6 cellular contexts compared by ENCODE assay signal in the genomic region with DNA sequence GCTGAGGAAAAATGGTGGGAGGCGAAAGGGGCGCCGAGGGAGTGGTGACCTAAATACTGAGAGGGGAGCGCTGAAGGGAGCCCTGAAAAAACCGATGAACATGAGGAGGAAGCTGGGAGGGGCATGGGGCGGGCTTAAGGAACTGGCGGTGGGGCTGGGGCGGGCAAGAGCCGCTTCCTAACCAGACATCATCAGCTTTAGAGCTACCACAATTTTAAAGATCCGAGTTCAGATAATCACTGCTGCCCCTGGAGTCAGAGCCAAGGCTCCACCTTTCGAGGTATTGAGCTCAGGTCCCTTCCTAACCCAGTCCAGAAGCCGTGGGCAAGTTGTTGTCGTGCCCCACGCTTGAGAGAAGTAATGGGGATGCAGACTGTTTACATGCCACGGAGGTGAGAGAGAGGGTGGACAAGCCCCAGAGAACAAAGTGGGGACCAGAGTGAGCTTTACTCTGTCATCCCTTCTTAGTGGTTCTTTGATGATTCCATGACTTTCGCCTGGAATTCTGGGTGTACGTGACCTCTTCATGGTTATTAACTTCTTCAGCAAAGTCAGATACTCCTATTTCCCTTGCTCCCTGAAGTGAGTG. TPM values are rescaled to one million over a fixed set of nuclear protein-coding genes. Genes with fewer than 3 reads are reported as not detected.
DNase-seq lines count a peak whose midpoint lies in the region; ATAC-seq and TF ChIP-seq lines count a peak whose summit lies in the region.

No MANE protein-coding gene starts in this region.

- CTCF ChIA-PET in activated CD4-positive, alpha-beta T cell treated with anti-CD3 and anti-CD28 coated beads, Interleukin-2, amount 10 ng/mL, durations not matched to agents 7 days and 5 days (lab: Charles Lee): interaction anchor here (0.7 to 1.7 kb wide), 18 partner anchors 8 to 308 kb away, joined by 3 to 10 read pairs (median 3); partner anchors contain the start of gene DNAJC14

- no peak overlapping the region for H3K27ac Mint-ChIP-seq in activated T-helper 17 cell treated with anti-CD3 and anti-CD28 coated beads, Interleukin-2, amount 50 U/mL, for 72 hours
- no peak overlapping the region for H3K27ac Mint-ChIP-seq in activated CD4-positive, alpha-beta T cell treated with anti-CD3 and anti-CD28 coated beads, Interleukin-2, amount 10 ng/mL, durations not matched to agents 7 days and 5 days

- peaks cover 19% of the 10 kb centered on the region for H3K4me1 Mint-ChIP-seq in activated T-helper 17 cell treated with anti-CD3 and anti-CD28 coated beads, Interleukin-2, amount 50 U/mL, for 72 hours
- H3K4me1 Mint-ChIP-seq in activated CD4-positive, alpha-beta T cell treated with anti-CD3 and anti-CD28 coated beads, Interleukin-2, amount 10 ng/mL, durations not matched to agents 7 days and 5 days: peaks cover 43% of the 10 kb centered on the region

- no peak for TF ChIP-seq CTCF in GM12864 (IDR thresholded peaks at IDR 0.05; ENCODE audit: low read depth, low read length, missing control alignments)
- TF ChIP-seq CTCF in mucosa of descending colon (IDR thresholded peaks at IDR 0.05): no peak

- no peak overlapping the region for H3K4me3 Mint-ChIP-seq in activated T-helper 17 cell treated with anti-CD3 and anti-CD28 coated beads, Interleukin-2, amount 50 U/mL, for 72 hours
- no peak overlapping the region for H3K4me3 Mint-ChIP-seq in activated CD4-positive, alpha-beta T cell treated with anti-CD3 and anti-CD28 coated beads, Interleukin-2, amount 10 ng/mL, durations not matched to agents 7 days and 5 days

- H3K4me1 ChIP-seq in mucosa of descending colon (ENCODE audit: low read depth): peaks cover 32% of the 10 kb centered on the region

- intact Hi-C loops in mucosa of descending colon (cut with DNase I, micrococcal nuclease): loop anchor here in 1 of 2 donors (10.0 kb wide), 1 partner anchor 117 kb away; the partner anchor contains the start of gene DGKA

- POLR2A ChIA-PET in activated CD4-positive, alpha-beta T cell treated with anti-CD3 and anti-CD28 coated beads, Interleukin-2, amount 10 ng/mL, durations not matched to agents 7 days and 5 days (lab: Charles Lee): interaction anchor here (0.6 to 1.5 kb wide), 9 partner anchors 9 to 498 kb away, joined by 3 to 27 read pairs (median 3); partner anchors contain the start of genes CNPY2 and DNAJC14

- H3K36me3 Mint-ChIP-seq in activated T-helper 17 cell treated with anti-CD3 and anti-CD28 coated beads, Interleukin-2, amount 50 U/mL, for 72 hours (ENCODE audit: low read depth): peaks cover 32% of the 10 kb centered on the region
- peaks cover 45% of the 10 kb centered on the region for H3K36me3 Mint-ChIP-seq in activated CD4-positive, alpha-beta T cell treated with anti-CD3 and anti-CD28 coated beads, Interleukin-2, amount 10 ng/mL, durations not matched to agents 7 days and 5 days (ENCODE audit: low read depth)

- DNase-seq in GM12864 (ENCODE audit: low read depth): no peak
- DNase-seq in mucosa of descending colon: no peak
- no peak for DNase-seq in activated CD4-positive, alpha-beta T cell treated with anti-CD3 and anti-CD28 coated beads, Interleukin-2, amount 10 ng/mL, durations not matched to agents 7 days and 5 days
- DNase-seq in T-helper 9 cell: no peak

- H3K4me3 ChIP-seq in GM12864 (ENCODE audit: low read depth, low read length) (peak overlapping the region; percentile 57), mucosa of descending colon (peak overlapping the region; percentile 67)

- peaks cover 13% of the 10 kb centered on the region for H3K36me3 ChIP-seq in mucosa of descending colon (ENCODE audit: low read depth)

- no peaks in the 10 kb centered on the region for H3K27me3 Mint-ChIP-seq in activated T-helper 17 cell treated with anti-CD3 and anti-CD28 coated beads, Interleukin-2, amount 50 U/mL, for 72 hours
- H3K27me3 Mint-ChIP-seq in activated CD4-positive, alpha-beta T cell treated with anti-CD3 and anti-CD28 coated beads, Interleukin-2, amount 10 ng/mL, durations not matched to agents 7 days and 5 days: no peaks in the 10 kb centered on the region

- H3K9me3 Mint-ChIP-seq in activated T-helper 17 cell treated with anti-CD3 and anti-CD28 coated beads, Interleukin-2, amount 50 U/mL, for 72 hours: no peaks in the 10 kb centered on the region
- H3K9me3 Mint-ChIP-seq in activated CD4-positive, alpha-beta T cell treated with anti-CD3 and anti-CD28 coated beads, Interleukin-2, amount 10 ng/mL, durations not matched to agents 7 days and 5 days: no peaks in the 10 kb centered on the region

- ATAC-seq in HG02885 (IDR thresholded peaks at IDR 0.05; ENCODE audit: poor library complexity, unreplicated experiment): peak; percentile 28
- peak; percentile 51 for ATAC-seq in activated T-helper 17 cell treated with anti-CD3 and anti-CD28 coated beads, Interleukin-2, amount 50 U/mL, for 72 hours (replicated peaks)
- peak; percentile 58 for ATAC-seq in mucosa of descending colon

- H3K9me3 ChIP-seq in mucosa of descending colon: no peaks in the 10 kb centered on the region

RNA-seq across cellular contexts. Expression of gene ORMDL2, which starts 0.4 kb away (rescaled TPM):
- total RNA-seq in activated T-helper 17 cell treated with anti-CD3 and anti-CD28 coated beads, Interleukin-2, amount 50 U/mL, for 72 hours: 10 to 100 TPM; 26.5 to 40.2 TPM
- total RNA-seq in mucosa of descending colon: 10 to 100 TPM; 42.1 to 97.8 (median 74.2) TPM
- 10 to 100 TPM; 52.7 to 67.1 TPM for total RNA-seq in activated CD4-positive, alpha-beta T cell treated with anti-CD3 and anti-CD28 coated beads, Interleukin-2, amount 10 ng/mL, durations not matched to agents 7 days and 5 days

RNA-seq across cellular contexts. Expression of gene SARNP, which starts 0.7 kb away (rescaled TPM):
- total RNA-seq in activated T-helper 17 cell treated with anti-CD3 and anti-CD28 coated beads, Interleukin-2, amount 50 U/mL, for 72 hours: 100 to 1,000 TPM in 1 of 2 donors, 10 to 100 TPM in 1; 63.6 to 103 TPM
- 10 to 100 TPM; 38.7 to 45.9 (median 41.3) TPM for total RNA-seq in mucosa of descending colon
- 100 to 1,000 TPM in 1 of 2 experiments, 10 to 100 TPM in 1; 87.5 to 102 TPM for total RNA-seq in activated CD4-positive, alpha-beta T cell treated with anti-CD3 and anti-CD28 coated beads, Interleukin-2, amount 10 ng/mL, durations not matched to agents 7 days and 5 days

RNA-seq across cellular contexts. Expression of gene DNAJC14, which starts 11.2 kb away (rescaled TPM):
- total RNA-seq in activated T-helper 17 cell treated with anti-CD3 and anti-CD28 coated beads, Interleukin-2, amount 50 U/mL, for 72 hours: 10 to 100 TPM; 30.7 to 33.0 TPM
- 10 to 100 TPM; 26.6 to 30.8 (median 27.7) TPM for total RNA-seq in mucosa of descending colon
- 10 to 100 TPM; 32.6 to 35.8 TPM for total RNA-seq in activated CD4-positive, alpha-beta T cell treated with anti-CD3 and anti-CD28 coated beads, Interleukin-2, amount 10 ng/mL, durations not matched to agents 7 days and 5 days

RNA-seq across cellular contexts. Expression of gene MMP19, which starts 24.5 kb away (rescaled TPM):
- total RNA-seq in activated T-helper 17 cell treated with anti-CD3 and anti-CD28 coated beads, Interleukin-2, amount 50 U/mL, for 72 hours: not detected
- 1 to 10 TPM; 1.7 to 6.6 (median 5.0) TPM for total RNA-seq in mucosa of descending colon
- total RNA-seq in activated CD4-positive, alpha-beta T cell treated with anti-CD3 and anti-CD28 coated beads, Interleukin-2, amount 10 ng/mL, durations not matched to agents 7 days and 5 days: not detected
